Comparison of ENCODE assay signal across 32 cellular contexts in genomic region chr4:28391877-28392276, GRCh38.
DNase-seq lines count a peak whose midpoint lies in the region; ATAC-seq and TF ChIP-seq lines count a peak whose summit lies in the region.
"Had no signal": no experiment of that assay in that cellular context is flagged by ENCODE, and none has a peak within 500 bp of the region (broad histone marks: within the 10 kb centered on the region; RNA-seq: fewer than 3 reads in every experiment).

No MANE protein-coding gene starts in this region.

- BruUV-seq in mammary epithelial cell (replicated peaks; lab: Mats Ljungman, UMichigan) (no TSS peak), MCF 10A (replicated peaks; lab: Mats Ljungman, UMichigan) (no TSS peak)

- ATAC-seq in HG02970 (IDR thresholded peaks at IDR 0.05; ENCODE audit: low FRiP score, unreplicated experiment) (no peak), HG03139 (IDR thresholded peaks at IDR 0.05; ENCODE audit: unreplicated experiment) (no peak), HG02642 (IDR thresholded peaks at IDR 0.05; ENCODE audit: poor library complexity, unreplicated experiment) (no peak)
- ATAC-seq: lower lobe of right lung had no signal

- no peaks in the 10 kb centered on the region for H3K36me3 Mint-ChIP-seq in MCF 10A (ENCODE audit: insufficient read depth, unreplicated experiment)
- H3K36me3 Mint-ChIP-seq: activated naive CD8-positive, alpha-beta T cell treated with anti-CD3 and anti-CD28 coated beads, Interleukin-2, amount 10 ng/mL, durations not matched to agents 7 days and 5 days; IgD-negative memory B cell had no signal

- H3K27ac Mint-ChIP-seq in MCF 10A (ENCODE audit: low read depth, unreplicated experiment) = no peak overlapping the region
- H3K27ac Mint-ChIP-seq: activated naive CD8-positive, alpha-beta T cell treated with anti-CD3 and anti-CD28 coated beads, Interleukin-2, amount 10 ng/mL, durations not matched to agents 7 days and 5 days; CD4-positive, alpha-beta T cell; H9; nephron progenitor cell had no signal

- intact Hi-C loops in mammary epithelial cell (cut with micrococcal nuclease) = no loop called here
- intact Hi-C loops in MCF 10A (cut with micrococcal nuclease) = no loop called here

- peak overlapping the region; percentile 77 for H2AFZ ChIP-seq in mammary epithelial cell (ENCODE audit: low read depth, low read length)

- dilution Hi-C loops in mammary epithelial cell (cut with HindIII; ENCODE audit: low sequenced_read_pairs) = no loop called here

- CTCF ChIA-PET in mammary epithelial cell (lab: Charles Lee; ENCODE audit: low non-redundant PET) (no interaction called here), MCF 10A (lab: Yijun Ruan, JAX) (interaction anchor here (0.7 kb wide), 1 partner anchor 10 kb away, joined by 7 read pairs; no protein-coding TSS in a partner anchor)

- in situ Hi-C loops in mammary epithelial cell (cut with MboI; ENCODE audit: low sequenced_read_pairs in 2 of 2) = no loop called here

- no peaks in the 10 kb centered on the region for H3K9me3 Mint-ChIP-seq in MCF 10A (ENCODE audit: unreplicated experiment)

- no peak overlapping the region for H3K4me2 ChIP-seq in mammary epithelial cell (ENCODE audit: insufficient read depth, low read depth, low read length)

- H3K27ac ChIP-seq in mammary epithelial cell (ENCODE audit: insufficient read depth, low read depth, low read length) = no peak overlapping the region
- H3K27ac ChIP-seq: esophagus muscularis mucosa, lower lobe of right lung, right atrium auricular region, thoracic aorta, WERI-Rb-1 had no signal

- H3K4me1 ChIP-seq in mammary epithelial cell (ENCODE audit: insufficient read depth, low read length) = peaks cover 4% of the 10 kb centered on the region
- H3K4me1 ChIP-seq: esophagus muscularis mucosa, lower lobe of right lung, right atrium auricular region had no signal

- H3K9ac ChIP-seq in mammary epithelial cell (ENCODE audit: insufficient read depth, low read length) = no peak overlapping the region

- H3K79me2 ChIP-seq in mammary epithelial cell (ENCODE audit: insufficient read depth, low read length) = no peaks in the 10 kb centered on the region

- H3K27me3 ChIP-seq in mammary epithelial cell (ENCODE audit: insufficient read depth, low read length) = no peaks in the 10 kb centered on the region
- H3K27me3 ChIP-seq: esophagus muscularis mucosa, right atrium auricular region had no signal

- no peaks in the 10 kb centered on the region for H3K9me3 ChIP-seq in mammary epithelial cell (replicated peaks; ENCODE audit: insufficient read depth, low read length)
- H3K9me3 ChIP-seq: esophagus muscularis mucosa, lower lobe of right lung, right atrium auricular region, thoracic aorta had no signal

- DNase-seq in mammary epithelial cell (peak; percentile 29), MCF 10A (ENCODE audit: unreplicated experiment) (no peak), amniotic epithelial cell (ENCODE audit: low read depth) (peak; percentile 50), iris pigment epithelial cell (ENCODE audit: low read depth) (peak; percentile 26), HuH-7.5 (ENCODE audit: low spot score) (no peak)
- DNase-seq: activated CD4-positive, alpha-beta T cell treated with anti-CD3 and anti-CD28 coated beads for 4 hours; activated CD8-positive, alpha-beta memory T cell treated with anti-CD3 and anti-CD28 coated beads for 24 hours; activated effector memory CD4-positive, alpha-beta T cell treated with Interleukin-2 at 50 U/mL for 16 hours; activated naive CD8-positive, alpha-beta T cell treated with anti-CD3 and anti-CD28 coated beads, Interleukin-2, amount 10 ng/mL, durations not matched to agents 7 days and 5 days; activated T-cell treated with anti-CD3 and anti-CD28 coated beads for 4 hours; CD4-positive, alpha-beta T cell; dermis blood vessel endothelial cell; DND-41; foreskin melanocyte; H9; lower lobe of right lung; NCI-H1048; NCI-H1694 treated with DMSO at 0.1 percent for 48 hours; NCI-H2171; NCI-H82; nephron progenitor cell; stimulated activated CD4-positive, alpha-beta T cell treated with anti-CD3 and anti-CD28 coated beads, Interleukin-1b, Interleukin-23, amount 100 ng/mL, for 48 hours; stimulated activated naive CD4-positive, alpha-beta T cell treated with Interleukin-2 at 50 U/mL for 16 hours; T-helper 9 cell; WERI-Rb-1 had no signal

- H3K4me1 Mint-ChIP-seq in MCF 10A (ENCODE audit: insufficient read depth, unreplicated experiment) = no peaks in the 10 kb centered on the region
- H3K4me1 Mint-ChIP-seq: activated naive CD8-positive, alpha-beta T cell treated with anti-CD3 and anti-CD28 coated beads, Interleukin-2, amount 10 ng/mL, durations not matched to agents 7 days and 5 days; H9; IgD-negative memory B cell; nephron progenitor cell had no signal

- POLR2A ChIA-PET in MCF 10A (lab: Yijun Ruan, JAX) = interaction anchor here (0.7 kb wide), 1 partner anchor 1271 kb away, joined by 3 read pairs; no protein-coding TSS in a partner anchor

- no peaks in the 10 kb centered on the region for H3K27me3 Mint-ChIP-seq in MCF 10A (ENCODE audit: insufficient read depth, unreplicated experiment)
- H3K27me3 Mint-ChIP-seq: activated naive CD8-positive, alpha-beta T cell treated with anti-CD3 and anti-CD28 coated beads, Interleukin-2, amount 10 ng/mL, durations not matched to agents 7 days and 5 days; CD4-positive, alpha-beta T cell; IgD-negative memory B cell had no signal

- no peak overlapping the region for H3K4me3 Mint-ChIP-seq in MCF 10A (ENCODE audit: unreplicated experiment)
- H3K4me3 Mint-ChIP-seq: activated naive CD8-positive, alpha-beta T cell treated with anti-CD3 and anti-CD28 coated beads, Interleukin-2, amount 10 ng/mL, durations not matched to agents 7 days and 5 days; CD4-positive, alpha-beta T cell; H9; IgD-negative memory B cell; nephron progenitor cell had no signal

- no peaks in the 10 kb centered on the region for H3K36me3 ChIP-seq in mammary epithelial cell (ENCODE audit: insufficient read depth, low read length)
- H3K36me3 ChIP-seq: esophagus muscularis mucosa, lower lobe of right lung, right atrium auricular region, thoracic aorta, WERI-Rb-1 had no signal

- no peak for TF ChIP-seq CTCF in mammary epithelial cell (conservative IDR thresholded peaks at IDR 0.05 in 1 of 2, IDR thresholded peaks at IDR 0.05 in 1 of 2; ENCODE audit: extremely low read depth in 1 of 2, insufficient read depth in 1 of 2, low read depth in 1 of 2, low read length in 2 of 2)
- TF ChIP-seq CTCF in MCF 10A (IDR thresholded peaks at IDR 0.05; ENCODE audit: unreplicated experiment) = no peak

- H4K20me1 ChIP-seq in mammary epithelial cell (ENCODE audit: insufficient read depth, low read length) = no peaks in the 10 kb centered on the region

- no peak overlapping the region for H3K4me3 ChIP-seq in mammary epithelial cell (replicated peaks in 1 of 3; ENCODE audit: insufficient read depth in 1 of 3, low read depth in 2 of 3, low read length in 3 of 3)
- H3K4me3 ChIP-seq: esophagus muscularis mucosa, lower lobe of right lung, right atrium auricular region, thoracic aorta had no signal

- WGBS in mammary epithelial cell (ENCODE audit: low coverage, missing lambda C conversion rate) = 41% methylated on average over 4 of the region's 4 CpGs

Comparison
In these comparisons a context has a peak if more than half of its experiments do, and no peak if none do; other contexts are left out.
1. DNase-seq: peak in mammary epithelial cell (single experiment), amniotic epithelial cell (single experiment) and iris pigment epithelial cell (single experiment); none in MCF 10A (single experiment) and HuH-7.5 (single experiment).